In genomic region chr3:12897537-12898289, GRCh38 we compare ENCODE assay signal across 15 cellular contexts. TPM values are rescaled to one million over a fixed set of nuclear protein-coding genes. Genes with fewer than 3 reads are reported as not detected.
DNase-seq lines count a peak whose midpoint lies in the region; ATAC-seq and TF ChIP-seq lines count a peak whose summit lies in the region.
"Had no signal": no experiment of that assay in that cellular context is flagged by ENCODE, and none has a peak within 500 bp of the region (broad histone marks: within the 10 kb centered on the region; RNA-seq: fewer than 3 reads in every experiment).

No MANE protein-coding gene starts in this region.

- H3K27me3 ChIP-seq in psoas muscle (ENCODE audit: insufficient read depth in 3 of 3, low read length in 2 of 3), result no peaks in the 10 kb centered on the region
- H3K27me3 ChIP-seq in H7 (ENCODE audit: control insufficient read depth, insufficient read depth, low read length), result no peaks in the 10 kb centered on the region

- no peak for DNase-seq in activated T-cell treated with anti-CD3 and anti-CD28 coated beads, Interleukin-2, amount 50 U/mL, for 24 hours
- no peak for DNase-seq in activated T-cell treated with anti-CD3 and anti-CD28 coated beads, Interleukin-2, amount 50 U/mL, for 1 hour
- DNase-seq in NCI-H146 treated with DMSO at 0.1 percent for 48 hours (lab: John Stamatoyannopoulos, UW; ENCODE audit: unreplicated experiment) (peak; percentile 30), chondrocyte (ENCODE audit: low spot score) (peak; percentile 48), psoas muscle (peak; percentile 9 to 30), H7 (no peak), NCI-H446 (lab: John Stamatoyannopoulos, UW) (no peak)
- DNase-seq: activated CD4-positive, alpha-beta T cell treated with anti-CD3 and anti-CD28 coated beads, Interleukin-2, amount 50 U/mL, for 48 hours; immature natural killer cell; NCI-H1930 had no signal

- peaks cover 31% of the 10 kb centered on the region for H3K36me3 Mint-ChIP-seq in activated T-cell treated with anti-CD3 and anti-CD28 coated beads, Interleukin-2, amount 50 U/mL, for 24 hours (ENCODE audit: low read depth)
- H3K36me3 Mint-ChIP-seq in chondrocyte (ENCODE audit: low read depth), result peaks cover 17% of the 10 kb centered on the region

- 62 to 70% (median 62%) methylated on average over 10 of the region's 10 CpGs for WGBS in psoas muscle, 3 donors

- H3K27ac ChIP-seq in psoas muscle, result no peak overlapping the region

- no peaks in the 10 kb centered on the region for H3K9me3 ChIP-seq in psoas muscle
- H3K9me3 ChIP-seq: HAP-1 had no signal

- H3K4me3 ChIP-seq in psoas muscle (no peak overlapping the region), H7 (ENCODE audit: insufficient read depth, low read depth, low read length) (no peak overlapping the region)
- H3K4me3 ChIP-seq: HAP-1 had no signal

- intact Hi-C loops in psoas muscle (cut with DNase I), result no loop called here

- H3K4me3 Mint-ChIP-seq in activated T-cell treated with anti-CD3 and anti-CD28 coated beads, Interleukin-2, amount 50 U/mL, for 24 hours, result no peak overlapping the region
- H3K4me3 Mint-ChIP-seq in chondrocyte (ENCODE audit: unreplicated experiment), result no peak overlapping the region
- H3K4me3 Mint-ChIP-seq: dendritic cell treated with granulocyte-macrophage colony-stimulating factor and Interleukin-4, amounts not matched to agents 40 ng/mL and 50 ng/mL, for 4 days; immature natural killer cell; T-helper 1 cell treated with Interleukin-12 subunit alpha and Interleukin-12 subunit beta and Interleukin-4 antibody, amounts not matched to agents 30 μg/mL and 1 μg/mL, for 36 hours had no signal

- H3K36me3 ChIP-seq in psoas muscle (ENCODE audit: insufficient read depth in 1 of 2, low read depth in 1 of 2) (peaks cover 0 to 49% of the 10 kb centered on the region in 2 donors), H7 (replicated peaks; ENCODE audit: control insufficient read depth, insufficient read depth, low read length) (peaks cover 2% of the 10 kb centered on the region)
- H3K36me3 ChIP-seq: HAP-1 had no signal

- no peaks in the 10 kb centered on the region for H3K27me3 Mint-ChIP-seq in activated T-cell treated with anti-CD3 and anti-CD28 coated beads, Interleukin-2, amount 50 U/mL, for 24 hours
- no peaks in the 10 kb centered on the region for H3K27me3 Mint-ChIP-seq in chondrocyte (ENCODE audit: low read depth)

- no peak for ATAC-seq in psoas muscle
- no peak for ATAC-seq in HG02798 (IDR thresholded peaks at IDR 0.05; ENCODE audit: poor library complexity, unreplicated experiment)

- H3K4me1 ChIP-seq in psoas muscle, result peaks cover 14% of the 10 kb centered on the region

- TF ChIP-seq CTCF in chondrocyte (IDR thresholded peaks at IDR 0.05), result no peak
- no peak for TF ChIP-seq CTCF in psoas muscle (IDR thresholded peaks at IDR 0.05)

- H3K27ac Mint-ChIP-seq in activated T-cell treated with anti-CD3 and anti-CD28 coated beads, Interleukin-2, amount 50 U/mL, for 24 hours, result peak overlapping the region; percentile 29
- H3K27ac Mint-ChIP-seq in chondrocyte (ENCODE audit: unreplicated experiment), result no peak overlapping the region
- H3K27ac Mint-ChIP-seq: dendritic cell treated with granulocyte-macrophage colony-stimulating factor and Interleukin-4, amounts not matched to agents 40 ng/mL and 50 ng/mL, for 4 days; T-helper 1 cell treated with Interleukin-12 subunit alpha and Interleukin-12 subunit beta and Interleukin-4 antibody, amounts not matched to agents 30 μg/mL and 1 μg/mL, for 36 hours had no signal

- peaks cover 10% of the 10 kb centered on the region for H3K4me1 Mint-ChIP-seq in activated T-cell treated with anti-CD3 and anti-CD28 coated beads, Interleukin-2, amount 50 U/mL, for 24 hours (ENCODE audit: low read depth)
- H3K4me1 Mint-ChIP-seq in chondrocyte (ENCODE audit: low read depth), result peaks cover 3% of the 10 kb centered on the region

- H3K9me3 Mint-ChIP-seq in activated T-cell treated with anti-CD3 and anti-CD28 coated beads, Interleukin-2, amount 50 U/mL, for 24 hours, result no peaks in the 10 kb centered on the region
- H3K9me3 Mint-ChIP-seq in chondrocyte (ENCODE audit: low read depth), result no peaks in the 10 kb centered on the region
- H3K9me3 Mint-ChIP-seq: activated naive CD4-positive, alpha-beta T cell treated with anti-CD3 and anti-CD28 coated beads, Interleukin-2, amount 50 U/mL, for 72 hours; dendritic cell treated with granulocyte-macrophage colony-stimulating factor and Interleukin-4, amounts not matched to agents 40 ng/mL and 50 ng/mL, for 4 days; immature natural killer cell; T-helper 1 cell treated with Interleukin-12 subunit alpha and Interleukin-12 subunit beta and Interleukin-4 antibody, amounts not matched to agents 30 μg/mL and 1 μg/mL, for 36 hours had no signal

RNA-seq across cellular contexts. Expression of gene RPL32, which starts 56.3 kb away (rescaled TPM):
- 960 to 1,087 TPM (median 972 TPM) in 3 replicates for total RNA-seq in chondrocyte
- 1,000 to 10,000 TPM; 1,418 to 1,919 (median 1,477) TPM for total RNA-seq in psoas muscle
- 1,000 to 10,000 TPM; 2,325 to 2,939 (median 2,347) TPM for polyA plus RNA-seq in psoas muscle
- total RNA-seq in H7 (2014; rRNA removed; shearing (Covaris generic)), result 2,054 and 2,130 TPM in 2 replicates

Comparison
In these comparisons a context has a peak if more than half of its experiments do, and no peak if none do; other contexts are left out.
1. DNase-seq: peak in NCI-H146 treated with DMSO at 0.1 percent for 48 hours (single experiment), chondrocyte (single experiment) and psoas muscle (2 of 2); none in activated T-cell treated with anti-CD3 and anti-CD28 coated beads, Interleukin-2, amount 50 U/mL, for 24 hours (single experiment), activated T-cell treated with anti-CD3 and anti-CD28 coated beads, Interleukin-2, amount 50 U/mL, for 1 hour (single experiment), H7 (single experiment) and NCI-H446 (0 of 2).